9 cellular contexts compared by ENCODE assay signal in the genomic region with DNA sequence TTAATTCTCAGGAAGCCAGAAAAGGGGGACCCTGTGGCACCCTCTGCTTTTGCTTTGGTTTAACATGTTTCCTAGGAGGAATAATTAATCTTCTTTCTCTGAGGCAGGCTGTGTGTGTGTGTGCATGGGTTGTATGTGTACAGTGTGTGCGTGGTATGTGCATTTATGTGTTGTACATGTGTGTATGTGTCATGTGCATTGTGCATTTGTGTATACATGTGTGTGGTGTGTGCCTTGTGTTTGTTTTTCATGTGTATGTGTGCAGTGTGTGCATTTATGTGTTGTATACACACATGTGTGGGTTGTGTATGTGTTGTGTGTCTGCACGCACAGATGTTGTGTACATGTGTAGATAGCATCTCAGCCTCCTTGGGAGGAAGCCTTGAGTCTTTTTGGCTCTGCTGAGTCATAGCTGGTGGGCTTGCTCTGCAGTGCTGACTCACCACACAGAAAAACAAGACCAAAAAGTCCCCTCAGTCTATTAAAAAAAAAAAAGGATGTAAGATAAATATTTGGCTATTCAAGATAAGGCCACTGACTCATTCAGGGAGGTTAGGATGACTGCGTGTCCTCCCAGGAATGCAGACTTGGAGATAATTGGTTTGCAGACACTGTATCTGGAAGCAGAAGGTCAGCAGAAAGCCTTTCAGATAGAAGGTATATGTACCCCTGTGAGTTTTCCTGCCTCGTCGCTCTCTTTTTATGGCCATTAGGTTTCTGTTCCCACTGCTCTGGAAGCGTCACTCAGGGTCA. TPM values are rescaled to one million over a fixed set of nuclear protein-coding genes. Genes with fewer than 3 reads are reported as not detected.
DNase-seq lines count a peak whose midpoint lies in the region; TF ChIP-seq lines count a peak whose summit lies in the region.
"Had no signal": no experiment of that assay in that cellular context is flagged by ENCODE, and none has a peak within 500 bp of the region (broad histone marks: within the 10 kb centered on the region; RNA-seq: fewer than 3 reads in every experiment).

No MANE protein-coding gene starts in this region.

- no peaks in the 10 kb centered on the region for H3K27me3 ChIP-seq in cardiac muscle cell

- H3K27me3 Mint-ChIP-seq in activated T-helper 1 cell treated with anti-CD3 and anti-CD28 coated beads, Interleukin-12 subunit alpha, Interleukin-12 subunit beta, Interleukin-2, Interleukin-4 antibody, amounts not matched to agents 30 ng/mL and 10 ng/mL and 1 ng/mL, durations not matched to agents 14 hours and 24 hours and 36 hours (ENCODE audit: insufficient read depth): no peaks in the 10 kb centered on the region
- H3K27me3 Mint-ChIP-seq: central memory CD8-positive, alpha-beta T cell had no signal

- no peak for TF ChIP-seq CTCF in cardiac muscle cell (IDR thresholded peaks at IDR 0.05; ENCODE audit: low read depth, low read length)

- DNase-seq in activated CD8-positive, alpha-beta memory T cell treated with anti-CD3 and anti-CD28 coated beads, Interleukin-2, amount 50 U/mL, for 4 hours: peak; percentile 38
- no peak for DNase-seq in activated CD8-positive, alpha-beta memory T cell treated with anti-CD3 and anti-CD28 coated beads, Interleukin-2, amount 50 U/mL, for 48 hours
- peak; percentile 31 for DNase-seq in activated T-helper 1 cell treated with anti-CD3 and anti-CD28 coated beads, Interleukin-12 subunit alpha, Interleukin-12 subunit beta, Interleukin-2, Interleukin-4 antibody, amounts not matched to agents 30 ng/mL and 10 ng/mL and 1 ng/mL, durations not matched to agents 14 hours and 24 hours and 36 hours (ENCODE audit: low spot score)
- DNase-seq in cardiac muscle cell (ENCODE audit: low read depth in 1 of 2, low spot score in 1 of 2) (peak in 1 of 2 donors; percentile 96), pons (ENCODE audit: low spot score) (no peak), NCI-H2081 treated with DMSO at 0.1 percent for 48 hours (lab: John Stamatoyannopoulos, UW) (no peak)

- peaks cover 4% of the 10 kb centered on the region for H3K9me3 Mint-ChIP-seq in activated T-helper 1 cell treated with anti-CD3 and anti-CD28 coated beads, Interleukin-12 subunit alpha, Interleukin-12 subunit beta, Interleukin-2, Interleukin-4 antibody, amounts not matched to agents 30 ng/mL and 10 ng/mL and 1 ng/mL, durations not matched to agents 14 hours and 24 hours and 36 hours

- H3K27ac Mint-ChIP-seq in activated T-helper 1 cell treated with anti-CD3 and anti-CD28 coated beads, Interleukin-12 subunit alpha, Interleukin-12 subunit beta, Interleukin-2, Interleukin-4 antibody, amounts not matched to agents 30 ng/mL and 10 ng/mL and 1 ng/mL, durations not matched to agents 14 hours and 24 hours and 36 hours: peak overlapping the region; percentile 88

- H3K36me3 ChIP-seq in KOPT-K1 (ENCODE audit: insufficient read depth, low read length): peaks cover 38% of the 10 kb centered on the region
- H3K36me3 ChIP-seq in cardiac muscle cell: no peaks in the 10 kb centered on the region

- H3K27ac ChIP-seq in KOPT-K1 (ENCODE audit: low read depth, low read length, poor library complexity, severe bottlenecking): peak overlapping the region; percentile 42
- H3K27ac ChIP-seq in cardiac muscle cell: peak overlapping the region; percentile 51
- peak overlapping the region in 13 of 21 experiments; percentile 7 to 81 (median 63) for H3K27ac ChIP-seq in skin epidermis

- no peak overlapping the region for H3K4me3 ChIP-seq in cardiac muscle cell
- no peak overlapping the region for H3K4me3 ChIP-seq in skin epidermis

- H3K4me1 Mint-ChIP-seq in activated T-helper 1 cell treated with anti-CD3 and anti-CD28 coated beads, Interleukin-12 subunit alpha, Interleukin-12 subunit beta, Interleukin-2, Interleukin-4 antibody, amounts not matched to agents 30 ng/mL and 10 ng/mL and 1 ng/mL, durations not matched to agents 14 hours and 24 hours and 36 hours (ENCODE audit: low read depth): peaks cover 40% of the 10 kb centered on the region

- peaks cover 38% of the 10 kb centered on the region for H3K36me3 Mint-ChIP-seq in activated T-helper 1 cell treated with anti-CD3 and anti-CD28 coated beads, Interleukin-12 subunit alpha, Interleukin-12 subunit beta, Interleukin-2, Interleukin-4 antibody, amounts not matched to agents 30 ng/mL and 10 ng/mL and 1 ng/mL, durations not matched to agents 14 hours and 24 hours and 36 hours (ENCODE audit: low read depth)

- H3K9me3 ChIP-seq in KOPT-K1 (ENCODE audit: insufficient read depth, low read length, poor library complexity, severe bottlenecking) (no peaks in the 10 kb centered on the region), cardiac muscle cell (ENCODE audit: low read depth) (no peaks in the 10 kb centered on the region)

- H3K4me3 Mint-ChIP-seq in activated T-helper 1 cell treated with anti-CD3 and anti-CD28 coated beads, Interleukin-12 subunit alpha, Interleukin-12 subunit beta, Interleukin-2, Interleukin-4 antibody, amounts not matched to agents 30 ng/mL and 10 ng/mL and 1 ng/mL, durations not matched to agents 14 hours and 24 hours and 36 hours: peak overlapping the region; percentile 66
- H3K4me3 Mint-ChIP-seq: central memory CD8-positive, alpha-beta T cell had no signal

- peaks cover 27% of the 10 kb centered on the region for H3K4me1 ChIP-seq in cardiac muscle cell (ENCODE audit: low read depth)

- intact Hi-C loops in activated T-helper 1 cell treated with anti-CD3 and anti-CD28 coated beads, Interleukin-12 subunit alpha, Interleukin-12 subunit beta, Interleukin-2, Interleukin-4 antibody, amounts not matched to agents 30 ng/mL and 10 ng/mL and 1 ng/mL, durations not matched to agents 14 hours and 24 hours and 36 hours (cut with micrococcal nuclease): loop anchor here (1.0 kb wide), 1 partner anchor 17 kb away; no protein-coding TSS in a partner anchor

RNA-seq across cellular contexts. Expression of gene SYNJ2, which starts 58.6 kb away (rescaled TPM):
- total RNA-seq in activated T-helper 1 cell treated with anti-CD3 and anti-CD28 coated beads, Interleukin-12 subunit alpha, Interleukin-12 subunit beta, Interleukin-2, Interleukin-4 antibody, amounts not matched to agents 30 ng/mL and 10 ng/mL and 1 ng/mL, durations not matched to agents 14 hours and 24 hours and 36 hours: 29.0 and 31.2 TPM in 2 replicates
- total RNA-seq in cardiac muscle cell: 1.3 and 2.9 TPM in 2 replicates
- polyA plus RNA-seq in cardiac muscle cell: 2.1 and 2.8 TPM in 2 replicates

Comparison
In these comparisons a context has a peak if more than half of its experiments do, and no peak if none do; other contexts are left out.
1. DNase-seq: peak in activated CD8-positive, alpha-beta memory T cell treated with anti-CD3 and anti-CD28 coated beads, Interleukin-2, amount 50 U/mL, for 4 hours (single experiment) and activated T-helper 1 cell treated with anti-CD3 and anti-CD28 coated beads, Interleukin-12 subunit alpha, Interleukin-12 subunit beta, Interleukin-2, Interleukin-4 antibody, amounts not matched to agents 30 ng/mL and 10 ng/mL and 1 ng/mL, durations not matched to agents 14 hours and 24 hours and 36 hours (single experiment); none in activated CD8-positive, alpha-beta memory T cell treated with anti-CD3 and anti-CD28 coated beads, Interleukin-2, amount 50 U/mL, for 48 hours (single experiment), pons (single experiment) and NCI-H2081 treated with DMSO at 0.1 percent for 48 hours (single experiment).
2. Peak in every context shown above with its lines, with median percentiles within 50 percentile points of each other: H3K27ac ChIP-seq.